ENCODE assay signal across 10 cellular contexts in genomic region chr2:17540813-17541513, GRCh38. TPM values are rescaled to one million over a fixed set of nuclear protein-coding genes. Genes with fewer than 3 reads are reported as not detected.
A peak's percentile ranks its signal among the peaks of the same experiment; 100 is the strongest.
DNase-seq lines count a peak whose midpoint lies in the region; ATAC-seq, FAIRE-seq and TF ChIP-seq lines count a peak whose summit lies in the region.
"Had no signal": no experiment of that assay in that cellular context is flagged by ENCODE, and none has a peak within 500 bp of the region (broad histone marks: within the 10 kb centered on the region; RNA-seq: fewer than 3 reads in every experiment).

No MANE protein-coding gene starts in this region.

- no peaks in the 10 kb centered on the region for H3K9me2 ChIP-seq in GM23248 (ENCODE audit: insufficient read depth)

- peak overlapping the region; percentile 91 for H3K4me2 ChIP-seq in GM23248 (ENCODE audit: unreplicated experiment)

- H3K4me1 ChIP-seq in GM23248 (ENCODE audit: insufficient read depth) (peaks cover 17% of the 10 kb centered on the region), foreskin keratinocyte (peaks cover 34% of the 10 kb centered on the region)

- H3K79me2 ChIP-seq in GM23248 (ENCODE audit: insufficient read depth), result no peaks in the 10 kb centered on the region

- no peaks in the 10 kb centered on the region for H3K36me3 ChIP-seq in GM23248 (ENCODE audit: low read depth)

- no peaks in the 10 kb centered on the region for H3K9me3 ChIP-seq in GM23248 (ENCODE audit: low read depth)

- peak overlapping the region; percentile 57 for H3K9ac ChIP-seq in GM23248

- H3F3A ChIP-seq in GM23248 (ENCODE audit: insufficient read depth), result peaks cover 14% of the 10 kb centered on the region

- DNase-seq in GM23248 (no peak), SW480 (ENCODE audit: low spot score) (peak; percentile 78), foreskin keratinocyte (peak in 1 of 2 donors; percentile 18), retinal pigment epithelial cell (ENCODE audit: low read depth) (no peak), inferior parietal cortex (ENCODE audit: extremely low spot score) (no peak), RCC 7860 (ENCODE audit: low spot score) (no peak)
- DNase-seq: central memory CD4-positive, alpha-beta T cell; T-cell had no signal

- H4K20me1 ChIP-seq in GM23248 (ENCODE audit: insufficient read depth), result no peaks in the 10 kb centered on the region

- in situ Hi-C loops in GM23248 (cut with MboI), result no loop called here

- peak overlapping the region; percentile 78 for H3K4me3 ChIP-seq in GM23248
- H3K4me3 ChIP-seq in retinal pigment epithelial cell (ENCODE audit: low read length), result peak overlapping the region; percentile 69

- ATAC-seq in foreskin keratinocyte, result no peak
- ATAC-seq in HG02588 (IDR thresholded peaks at IDR 0.05; ENCODE audit: unreplicated experiment), result no peak
- ATAC-seq in GM19351 (IDR thresholded peaks at IDR 0.05; ENCODE audit: unreplicated experiment), result no peak
- ATAC-seq: T-cell had no signal

- WGBS in GM23248 (ENCODE audit: low coverage in 1 of 2, low lambda C conversion rate in 2 of 2, missing lambda C conversion rate in 2 of 2), 2 experiments, result 1 to 3% methylated on average over 21 of the region's 21 CpGs

- H3K27ac ChIP-seq in GM23248, result no peak overlapping the region
- H3K27ac ChIP-seq in foreskin keratinocyte, result peak overlapping the region; percentile 59

- FAIRE-seq in RCC 7860 (lab: Jason Lieb, UNC), result no peak

- H2AFZ ChIP-seq in GM23248, result peak overlapping the region; percentile 85

- H3K27me3 ChIP-seq in GM23248 (replicated peaks; ENCODE audit: insufficient read depth), result no peaks in the 10 kb centered on the region
- no peaks in the 10 kb centered on the region for H3K27me3 ChIP-seq in foreskin keratinocyte

- TF ChIP-seq CTCF in foreskin keratinocyte (conservative IDR thresholded peaks at IDR 0.05), result peak; percentile 9
- no peak for TF ChIP-seq CTCF in retinal pigment epithelial cell (conservative IDR thresholded peaks at IDR 0.05; ENCODE audit: low read depth, low read length)

RNA-seq across cellular contexts. Expression of gene VSNL1, which starts 0.5 kb away (rescaled TPM):
- 1.8 TPM in 1 of 2 replicates, not detected in the other for total RNA-seq in GM23248 (2014; rRNA removed; shearing (Covaris generic))
- 0.70 and 0.72 TPM in 2 replicates for polyA plus RNA-seq in GM23248 (2016; fragmentation: Nextera tagmentation; extraction: Ambion mirVana)
- 4.2 and 5.3 TPM in 2 replicates for total RNA-seq in foreskin keratinocyte
- 3.7 and 4.4 TPM in 2 replicates for polyA plus RNA-seq in foreskin keratinocyte

RNA-seq across cellular contexts. Expression of gene RAD51AP2, which starts 22.7 kb away (rescaled TPM):
- not detected in 2 replicates for total RNA-seq in GM23248 (2014; rRNA removed; shearing (Covaris generic))
- polyA plus RNA-seq in GM23248 (2016; fragmentation: Nextera tagmentation; extraction: Ambion mirVana) (not detected in 2 replicates), foreskin keratinocyte (0.03 TPM in 1 of 2 replicates, not detected in the other)
- 0.04 and 0.10 TPM in 2 replicates for total RNA-seq in foreskin keratinocyte
- total RNA-seq: T-cell had no signal
